ENCODE assay signal across 21 cellular contexts in genomic region chr1:24331961-24332673, GRCh38. TPM values are rescaled to one million over a fixed set of nuclear protein-coding genes. Genes with fewer than 3 reads are reported as not detected.
"Had no signal": no experiment of that assay in that cellular context is flagged by ENCODE, and none has a peak within 500 bp of the region (broad histone marks: within the 10 kb centered on the region; RNA-seq: fewer than 3 reads in every experiment).

No MANE protein-coding gene starts in this region.

- DNase-seq: Kasumi-1, MM.1S, NCI-H1092 treated with DMSO at 0.1 percent for 48 hours, NCI-H1436, NCI-H187, NCI-H2029, NCI-H2081 treated with DMSO at 0.1 percent for 48 hours, NCI-H2171 treated with DMSO at 0.1 percent for 48 hours, NCI-H524 treated with DMSO at 0.1 percent for 48 hours, NCI-H69, NCI-H774, PC-3, SHP77, SK-N-SH, SW 1271, T-cell had no signal

- H3K4me1 Mint-ChIP-seq: T-cell had no signal

- H3K9me3 Mint-ChIP-seq: T-cell had no signal

- H3K9ac ChIP-seq: KMS-11, SK-N-SH had no signal

- H3K27ac ChIP-seq: HL-60, KMS-11 had no signal

- ATAC-seq: Panc1, PC-3, T-cell had no signal

- H3K27ac Mint-ChIP-seq: T-cell had no signal

- H3K9me3 ChIP-seq: SK-N-SH had no signal

- H3K4me3 Mint-ChIP-seq: T-cell had no signal

- H3K36me3 Mint-ChIP-seq: T-cell had no signal

- H3K4me2 ChIP-seq: KMS-11, SK-N-SH had no signal

RNA-seq across cellular contexts. Expression of gene GRHL3, which starts 13.0 kb away (rescaled TPM):
- total RNA-seq: M059J, SK-MEL-5, T-cell had no signal
